7 cellular contexts compared by ENCODE assay signal in the genomic region with DNA sequence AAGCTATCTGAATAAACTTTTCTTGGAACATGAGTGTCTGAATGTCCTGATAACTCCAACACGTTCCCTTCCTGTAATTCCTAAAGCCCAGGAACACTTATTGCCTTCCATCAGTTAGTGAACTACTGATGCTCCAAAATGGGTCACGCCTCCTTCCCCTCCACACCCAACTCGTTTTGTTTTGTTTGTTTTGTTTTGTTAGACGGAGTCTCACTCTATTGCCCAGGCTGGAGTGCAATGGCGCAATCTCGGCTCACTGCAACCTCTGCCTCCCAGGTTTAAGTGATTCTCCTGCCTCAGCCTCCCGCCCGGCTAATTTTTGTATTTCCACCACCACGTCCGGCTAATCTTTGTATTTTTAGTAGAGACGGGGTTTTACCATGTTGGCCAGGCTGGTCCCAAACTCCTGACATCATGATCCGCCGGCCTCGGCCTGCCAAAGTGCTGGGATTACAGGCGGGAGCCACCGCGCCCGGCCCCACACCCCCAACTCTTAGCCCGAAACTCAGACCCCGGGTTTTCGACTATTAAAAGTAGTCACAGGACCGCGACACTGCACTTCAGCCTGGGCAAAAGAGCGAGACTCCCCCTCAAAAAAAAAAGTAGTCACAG. TPM values are rescaled to one million over a fixed set of nuclear protein-coding genes. Genes with fewer than 3 reads are reported as not detected.
DNase-seq lines count a peak whose midpoint lies in the region; ATAC-seq and TF ChIP-seq lines count a peak whose summit lies in the region.

No MANE protein-coding gene starts in this region.

- H3K9me3 ChIP-seq in ascending aorta (no peaks in the 10 kb centered on the region), left lung (no peaks in the 10 kb centered on the region)

- peak overlapping the region; percentile 92 for H3K4me3 ChIP-seq in ascending aorta
- peak overlapping the region; percentile 93 to 94 for H3K4me3 ChIP-seq in left lung

- intact Hi-C loops in ascending aorta (cut with DNase I) (no loop called here), left lung (cut with DNase I) (no loop called here)

- TF ChIP-seq CTCF in ascending aorta (IDR thresholded peaks at IDR 0.05) (no peak), left lung (IDR thresholded peaks at IDR 0.05) (no peak), GM20000 (IDR thresholded peaks at IDR 0.05; ENCODE audit: extremely low read depth, missing control alignments) (no peak)

- peak; percentile 13 for ATAC-seq in GM18907 (IDR thresholded peaks at IDR 0.05; ENCODE audit: unreplicated experiment)
- peak; percentile 11 for ATAC-seq in HG03139 (IDR thresholded peaks at IDR 0.05; ENCODE audit: unreplicated experiment)
- ATAC-seq in left lung: peak; percentile 47
- ATAC-seq in activated CD4-positive, CD25-positive, alpha-beta regulatory T cell treated with anti-CD3 and anti-CD28 coated beads, Interleukin-2, amount 50 U/mL, for 24 hours: no peak

- H3K4me1 ChIP-seq in ascending aorta (peaks cover 3 to 16% of the 10 kb centered on the region in 2 donors), left lung (peaks cover 8 to 19% of the 10 kb centered on the region in 2 donors)

- H3K36me3 ChIP-seq in ascending aorta: no peaks in the 10 kb centered on the region
- H3K36me3 ChIP-seq in left lung: no peaks in the 10 kb centered on the region

- peak overlapping the region; percentile 75 to 78 for H3K27ac ChIP-seq in ascending aorta
- H3K27ac ChIP-seq in left lung: peak overlapping the region; percentile 82 to 86

- H3K27me3 ChIP-seq in ascending aorta (no peaks in the 10 kb centered on the region), left lung (no peaks in the 10 kb centered on the region)

- DNase-seq in ascending aorta (ENCODE audit: low spot score in 2 of 2) (no peak), left lung (no peak), NCI-H1436 treated with DMSO at 0.1 percent for 48 hours (lab: John Stamatoyannopoulos, UW) (no peak), GM20000 (ENCODE audit: low spot score) (no peak)

RNA-seq across cellular contexts. Expression of a gene that starts 0.8 kb away (rescaled TPM):
- total RNA-seq in ascending aorta: 10.0 TPM
- 10 to 100 TPM; 14.6 to 17.4 TPM for total RNA-seq in left lung

RNA-seq across cellular contexts. Expression of a gene that starts 25.1 kb away (rescaled TPM):
- 3.5 TPM for total RNA-seq in ascending aorta
- total RNA-seq in left lung: 10 to 100 TPM; 35.9 to 38.9 TPM

Comparison
In these comparisons a context has a peak if more than half of its experiments do, and no peak if none do; other contexts are left out.
1. ATAC-seq: peak in GM18907 (single experiment), HG03139 (single experiment) and left lung (single experiment); none in activated CD4-positive, CD25-positive, alpha-beta regulatory T cell treated with anti-CD3 and anti-CD28 coated beads, Interleukin-2, amount 50 U/mL, for 24 hours (0 of 2).